Comparison of ENCODE assay signal across 1 cellular context in the genomic region with DNA sequence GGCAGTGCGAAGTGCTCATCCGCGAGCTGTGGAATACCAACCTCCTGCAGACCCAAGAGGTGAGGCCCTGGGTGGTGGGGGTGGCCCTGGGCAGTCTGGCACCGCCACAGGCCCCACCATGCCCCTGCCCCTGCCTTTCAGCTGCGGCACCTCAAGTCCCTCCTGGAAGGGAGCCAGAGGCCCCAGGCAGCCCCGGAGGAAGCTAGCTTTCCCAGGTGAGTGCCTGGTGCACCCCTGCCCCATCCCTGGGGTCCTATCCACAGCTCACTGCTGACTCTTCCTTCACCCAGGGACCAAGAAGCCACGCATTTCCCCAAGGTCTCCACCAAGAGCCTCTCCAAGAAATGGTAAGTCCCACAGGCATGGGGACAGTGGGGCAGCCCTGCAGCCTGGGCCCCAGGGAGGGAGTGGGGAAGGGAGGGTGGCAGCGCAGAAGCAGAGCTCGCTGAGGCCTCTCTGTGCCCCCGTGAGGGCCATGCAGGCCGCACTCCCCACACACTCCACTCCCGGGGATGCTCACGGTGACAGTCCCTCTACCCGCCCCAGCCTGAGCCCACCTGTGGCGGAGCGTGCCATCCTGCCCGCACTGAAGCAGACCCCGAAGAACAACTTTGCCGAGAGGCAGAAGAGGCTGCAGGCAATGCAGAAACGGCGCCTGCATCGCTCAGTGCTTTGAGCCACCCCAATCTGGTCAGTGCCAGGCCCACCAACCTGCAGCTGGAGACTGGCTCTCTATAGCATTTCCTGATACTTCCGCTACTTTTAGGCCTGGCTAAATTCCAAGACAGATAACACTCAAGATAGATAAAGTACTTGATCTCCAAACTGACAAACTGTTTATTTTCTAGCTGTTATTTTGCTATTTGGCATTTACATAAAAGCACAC.
TF ChIP-seq lines count a peak whose summit lies in the region.

No MANE protein-coding gene starts in this region.

TF ChIP-seq in K562, 482 proteins besides CTCF, POLR2A, EP300 and RAD21:
- 0 out of 2 replicates have a peak, but pooled peaks have one; percentile 5 for TF ChIP-seq NFIC (IDR thresholded peaks at IDR 0.05)
